1 cellular context compared by ENCODE assay signal in the genomic region with DNA sequence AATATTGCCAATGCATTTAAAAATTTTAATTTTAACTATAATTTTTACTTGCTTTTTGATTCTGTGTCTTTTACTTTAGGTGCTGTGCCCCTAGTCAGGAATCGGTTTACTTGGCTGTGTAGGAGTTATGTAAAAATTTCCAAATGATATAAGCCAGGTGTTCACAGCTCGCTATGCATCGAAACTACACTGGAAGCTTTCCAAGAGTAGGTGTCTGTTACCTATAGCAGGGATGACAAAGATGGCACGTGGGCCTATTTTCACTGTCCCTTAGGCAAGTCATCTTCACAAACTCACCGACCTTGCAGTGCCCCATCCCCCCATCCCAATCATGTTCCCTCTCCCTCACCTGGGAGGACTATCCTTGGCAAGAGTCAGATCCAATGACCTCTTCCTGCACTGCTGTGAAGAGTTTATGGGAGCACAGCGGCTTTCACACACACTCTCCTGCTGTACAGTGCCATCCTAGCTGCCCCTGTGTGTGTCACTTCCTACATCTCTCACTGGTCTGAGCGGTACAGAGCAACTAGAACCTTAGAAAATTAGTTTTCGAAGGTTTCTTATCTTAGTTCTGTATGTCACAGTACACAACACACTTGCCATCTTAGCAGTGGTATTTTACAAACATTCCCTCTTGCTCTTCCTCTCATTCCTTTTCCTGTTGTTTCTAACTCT.
TF ChIP-seq lines count a peak whose summit lies in the region.

No MANE protein-coding gene starts in this region.

TF ChIP-seq in GM12878, 131 proteins besides CTCF, POLR2A, EP300 and RAD21:
- no peak for TF ChIP-seq NFXL1 (IDR thresholded peaks at IDR 0.05; ENCODE audit: borderline replicate concordance)
- no peak for TF ChIP-seq IKZF2 (IDR thresholded peaks at IDR 0.05)
- TF ChIP-seq KDM1A (IDR thresholded peaks at IDR 0.05; ENCODE audit: borderline replicate concordance) = no peak
- no peak for TF ChIP-seq BRCA1 (IDR thresholded peaks at IDR 0.05; ENCODE audit: low read depth, low read length)
- no peak for TF ChIP-seq RAD51 (IDR thresholded peaks at IDR 0.05)
- no peak for TF ChIP-seq SIX5 (IDR thresholded peaks at IDR 0.05; ENCODE audit: low read depth, low read length, severe bottlenecking)
- TF ChIP-seq ZNF622 (IDR thresholded peaks at IDR 0.05) = no peak
- TF ChIP-seq TCF3 (IDR thresholded peaks at IDR 0.05; ENCODE audit: borderline replicate concordance, insufficient read depth, low read depth, low read length) = no peak
- TF ChIP-seq BACH1 (IDR thresholded peaks at IDR 0.05; ENCODE audit: borderline replicate concordance) = no peak
- no peak for TF ChIP-seq CEBPB (IDR thresholded peaks at IDR 0.05; ENCODE audit: borderline replicate concordance in 1 of 2, low read depth in 2 of 2, low read length in 2 of 2)
- TF ChIP-seq ATF3 (IDR thresholded peaks at IDR 0.05; ENCODE audit: borderline replicate concordance, extremely low read depth, low read depth, low read length) = no peak
